Comparison of ENCODE assay signal across 8 cellular contexts in genomic region chr3:50227390-50228183, GRCh38. TPM values are rescaled to one million over a fixed set of nuclear protein-coding genes. Genes with fewer than 3 reads are reported as not detected.
A peak's percentile ranks its signal among the peaks of the same experiment; 100 is the strongest.
DNase-seq lines count a peak whose midpoint lies in the region; ATAC-seq and TF ChIP-seq lines count a peak whose summit lies in the region.

No MANE protein-coding gene starts in this region.

- H3K4me3 ChIP-seq in H7 (ENCODE audit: insufficient read depth, low read depth, low read length) (peak overlapping the region; percentile 81), RWPE2 (ENCODE audit: severe bottlenecking) (peak overlapping the region; percentile 44), foreskin fibroblast (ENCODE audit: low read depth in 1 of 2, low read length in 2 of 2) (peak overlapping the region; percentile 68 to 94), neuron (ENCODE audit: low read length) (peak overlapping the region; percentile 75), subcutaneous abdominal adipose tissue (ENCODE audit: low read depth in 1 of 5, low read length in 5 of 5) (peak overlapping the region; percentile 87 to 95 (median 92))

- H3K4me1 ChIP-seq in RWPE2 (ENCODE audit: insufficient read depth, poor library complexity, severe bottlenecking) (peaks cover 4% of the 10 kb centered on the region), neuron (ENCODE audit: insufficient read depth, low read length) (peaks cover 19% of the 10 kb centered on the region), subcutaneous abdominal adipose tissue (ENCODE audit: control insufficient read depth in 5 of 5, insufficient read depth in 5 of 5, low read length in 5 of 5) (peaks cover 4 to 46% (median 26%) of the 10 kb centered on the region in 5 donors)

- H3K27me3 ChIP-seq in H7 (ENCODE audit: control insufficient read depth, insufficient read depth, low read length) (peaks cover 5% of the 10 kb centered on the region), RWPE2 (ENCODE audit: insufficient read depth, poor library complexity, severe bottlenecking) (no peaks in the 10 kb centered on the region), neuron (ENCODE audit: insufficient read depth, low read length) (no peaks in the 10 kb centered on the region), subcutaneous abdominal adipose tissue (ENCODE audit: control insufficient read depth in 5 of 5, insufficient read depth in 4 of 5, low read length in 5 of 5) (peaks cover 0 to 4% (median 3%) of the 10 kb centered on the region in 5 donors)

- no peaks in the 10 kb centered on the region for H3K36me3 ChIP-seq in H7 (replicated peaks; ENCODE audit: control insufficient read depth, insufficient read depth, low read length)
- H3K36me3 ChIP-seq in RWPE2 (ENCODE audit: low read depth) = no peaks in the 10 kb centered on the region
- H3K36me3 ChIP-seq in neuron (ENCODE audit: insufficient read depth, low read length) = no peaks in the 10 kb centered on the region
- H3K36me3 ChIP-seq in subcutaneous abdominal adipose tissue (ENCODE audit: control insufficient read depth in 5 of 5, insufficient read depth in 5 of 5, low read length in 5 of 5) = no peaks in the 10 kb centered on the region

- peak; percentile 90 for ATAC-seq in RWPE2 (ENCODE audit: low read depth)

- TF ChIP-seq CTCF in RWPE2 (IDR thresholded peaks at IDR 0.05; ENCODE audit: poor library complexity, severe bottlenecking) (peak; percentile 98), foreskin fibroblast (IDR thresholded peaks at IDR 0.05; ENCODE audit: low read depth, low read length) (peak; percentile 64)

- H3K27ac ChIP-seq in RWPE2 (ENCODE audit: poor library complexity, severe bottlenecking) (peak overlapping the region; percentile 66), subcutaneous abdominal adipose tissue (ENCODE audit: low read depth, low read length) (peak overlapping the region; percentile 41)

- DNase-seq in G401 (ENCODE audit: low spot score) (peak; percentile 92), H7 (peak; percentile 98), M059J (ENCODE audit: low read depth) (peak; percentile 89), RWPE2 (ENCODE audit: low spot score) (peak; percentile 96), foreskin fibroblast (peak; percentile 88 to 97)
- peak; percentile 88 for DNase-seq in activated effector memory CD4-positive, alpha-beta T cell treated with Interleukin-2 at 50 U/mL for 16 hours

- in situ Hi-C loops in G401 (cut with HindIII; ENCODE audit: low sequenced_read_pairs) = no loop called here

- H3K9me3 ChIP-seq in RWPE2 (ENCODE audit: severe bottlenecking) (no peaks in the 10 kb centered on the region), neuron (ENCODE audit: low read length) (no peaks in the 10 kb centered on the region), subcutaneous abdominal adipose tissue (ENCODE audit: control insufficient read depth in 5 of 5, low read length in 5 of 5) (no peaks in the 10 kb centered on the region)

- H2AFZ ChIP-seq in neuron (ENCODE audit: low read depth, low read length) = peak overlapping the region; percentile 33

- peak overlapping the region in 4 of 5 donors; percentile 54 to 86 (median 82) for H3K9ac ChIP-seq in subcutaneous abdominal adipose tissue (ENCODE audit: low read length in 5 of 5)

RNA-seq across cellular contexts. Expression of gene GNAI2, which starts 8.4 kb away (rescaled TPM):
- 67.4 and 104 TPM in 2 replicates for total RNA-seq in G401 (2014; rRNA removed; shearing (Covaris generic))
- 204 and 246 TPM in 2 replicates for total RNA-seq in H7 (2014; rRNA removed; shearing (Covaris generic))
- total RNA-seq in M059J (2014; rRNA removed; shearing (Covaris generic)) = 232 and 259 TPM in 2 replicates

RNA-seq across cellular contexts. Expression of gene SLC38A3, which starts 22.5 kb away (rescaled TPM):
- 1.1 and 3.0 TPM in 2 replicates for total RNA-seq in G401 (2014; rRNA removed; shearing (Covaris generic))
- total RNA-seq in H7 (2014; rRNA removed; shearing (Covaris generic)) = 0.21 and 0.22 TPM in 2 replicates
- total RNA-seq in M059J (2014; rRNA removed; shearing (Covaris generic)) = 0.89 and 0.96 TPM in 2 replicates

RNA-seq across cellular contexts. Expression of gene GNAT1, which starts 36.2 kb away (rescaled TPM):
- total RNA-seq in G401 (2014; rRNA removed; shearing (Covaris generic)) = not detected in 2 replicates
- total RNA-seq in H7 (2014; rRNA removed; shearing (Covaris generic)) = not detected in 2 replicates
- total RNA-seq in M059J (2014; rRNA removed; shearing (Covaris generic)) = not detected in 2 replicates

RNA-seq across cellular contexts. Expression of gene SEMA3B, which starts 41.4 kb away (rescaled TPM):
- total RNA-seq in G401 (2014; rRNA removed; shearing (Covaris generic)) = 68.1 and 81.8 TPM in 2 replicates
- 2.8 and 4.4 TPM in 2 replicates for total RNA-seq in H7 (2014; rRNA removed; shearing (Covaris generic))
- 12.0 and 22.5 TPM in 2 replicates for total RNA-seq in M059J (2014; rRNA removed; shearing (Covaris generic))

RNA-seq across cellular contexts. Expression of gene LSMEM2, which starts 51.3 kb away (rescaled TPM):
- 1.6 TPM in 1 of 2 replicates, not detected in the other for total RNA-seq in G401 (2014; rRNA removed; shearing (Covaris generic))
- 0.07 and 1.2 TPM in 2 replicates for total RNA-seq in H7 (2014; rRNA removed; shearing (Covaris generic))
- total RNA-seq in M059J (2014; rRNA removed; shearing (Covaris generic)) = not detected in 2 replicates

Comparison
In these comparisons a context has a peak if more than half of its experiments do, and no peak if none do; other contexts are left out.
1. Peak in every context shown above with its lines: DNase-seq, ATAC-seq, H3K4me3 ChIP-seq and H3K27ac ChIP-seq.